ENCODE assay signal across 16 cellular contexts in genomic region chr10:84811078-84811477, GRCh38.
A peak's percentile ranks its signal among the peaks of the same experiment; 100 is the strongest.
DNase-seq lines count a peak whose midpoint lies in the region; ATAC-seq and TF ChIP-seq lines count a peak whose summit lies in the region.
"Had no signal": no experiment of that assay in that cellular context is flagged by ENCODE, and none has a peak within 500 bp of the region (broad histone marks: within the 10 kb centered on the region; RNA-seq: fewer than 3 reads in every experiment).

No MANE protein-coding gene starts in this region.

- H2AFZ ChIP-seq in GM23338: peak overlapping the region; percentile 52
- H2AFZ ChIP-seq in neuronal stem cell (ENCODE audit: low read length): peak overlapping the region; percentile 70
- H2AFZ ChIP-seq: GM23248 had no signal

- TF ChIP-seq CTCF in GM23338 (conservative IDR thresholded peaks at IDR 0.05; ENCODE audit: low read depth in 2 of 2) (no peak), brain (conservative IDR thresholded peaks at IDR 0.05) (no peak)

- WGBS in neuronal stem cell (ENCODE audit: extremely low coverage in 2 of 2, insufficient read length in 2 of 2, insufficient replicate concordance in 1 of 2), 2 donors: no CpG with 5 or more reads among the region's 3 CpGs

- no peak overlapping the region for H3K4me2 ChIP-seq in GM23338
- peak overlapping the region; percentile 54 for H3K4me2 ChIP-seq in neuronal stem cell (ENCODE audit: insufficient read depth, low read length, poor library complexity, severe bottlenecking)
- H3K4me2 ChIP-seq: A549 had no signal

- H3K27ac Mint-ChIP-seq in GM23338 (no peak overlapping the region), brain (peak overlapping the region in 3 of 5 experiments; percentile 68 to 87 (median 81))
- no peak overlapping the region for H3K27ac Mint-ChIP-seq in natural killer cell treated with Interleukin-12 subunit alpha and Interleukin-12 subunit beta and Interleukin-15 and Interleukin-18, amount 100 ng/mL, for 72 hours
- H3K27ac Mint-ChIP-seq: CD4-positive, alpha-beta T cell had no signal

- H2BK12ac ChIP-seq in neuronal stem cell (ENCODE audit: low read length): no peak overlapping the region

- no peaks in the 10 kb centered on the region for H3K9me3 Mint-ChIP-seq in GM23338
- H3K9me3 Mint-ChIP-seq in brain: no peaks in the 10 kb centered on the region
- H3K9me3 Mint-ChIP-seq in natural killer cell treated with Interleukin-12 subunit alpha and Interleukin-12 subunit beta and Interleukin-15 and Interleukin-18, amount 100 ng/mL, for 72 hours: no peaks in the 10 kb centered on the region
- H3K9me3 Mint-ChIP-seq: CD4-positive, alpha-beta T cell had no signal

- H3K36me3 ChIP-seq in GM23338 (ENCODE audit: insufficient read depth) (no peaks in the 10 kb centered on the region), neuronal stem cell (replicated peaks in 1 of 2; ENCODE audit: control insufficient read depth in 2 of 2, insufficient read depth in 2 of 2, low read length in 2 of 2) (no peaks in the 10 kb centered on the region)

- H3K36me3 Mint-ChIP-seq in GM23338 (ENCODE audit: low read depth) (no peaks in the 10 kb centered on the region; the same call in 2 of the 3 replicates), brain (no peaks in the 10 kb centered on the region)
- no peaks in the 10 kb centered on the region for H3K36me3 Mint-ChIP-seq in natural killer cell treated with Interleukin-12 subunit alpha and Interleukin-12 subunit beta and Interleukin-15 and Interleukin-18, amount 100 ng/mL, for 72 hours

- DNase-seq in GM23338 (ENCODE audit: low spot score) (no peak), left kidney (ENCODE audit: low read depth, low spot score) (peak; percentile 33), neuronal stem cell (ENCODE audit: low spot score) (peak; percentile 24), NCI-H2081 (lab: John Stamatoyannopoulos, UW) (no peak)
- no peak for DNase-seq in natural killer cell treated with Interleukin-12 subunit alpha and Interleukin-12 subunit beta and Interleukin-15 and Interleukin-18, amount 100 ng/mL, for 72 hours (ENCODE audit: low spot score)
- DNase-seq: AML-193; Caco-2; CD4-positive, alpha-beta T cell; GM23248; H7; IMR-90 had no signal

- no peak overlapping the region for H3K18ac ChIP-seq in neuronal stem cell (ENCODE audit: low read length)

- H3K27ac ChIP-seq in GM23338 (ENCODE audit: low read depth) (no peak overlapping the region), neuronal stem cell (replicated peaks; ENCODE audit: low read length) (peak overlapping the region; percentile 85)
- H3K27ac ChIP-seq: 22Rv1, A549, C4-2B, GM23248 had no signal

- H3K9ac ChIP-seq in neuronal stem cell (ENCODE audit: low read depth, low read length, poor library complexity): no peak overlapping the region
- H3K9ac ChIP-seq: GM23248 had no signal

- no peak overlapping the region for H4K91ac ChIP-seq in neuronal stem cell (ENCODE audit: low read depth, low read length, poor library complexity)

- H3K9me3 ChIP-seq in neuronal stem cell (replicated peaks in 1 of 2; ENCODE audit: control insufficient read depth in 2 of 2, insufficient read depth in 1 of 2, low read depth in 1 of 2, low read length in 2 of 2): no peaks in the 10 kb centered on the region
- H3K9me3 ChIP-seq: A549, Caco-2 had no signal

- H2BK5ac ChIP-seq in neuronal stem cell (ENCODE audit: low read length): no peak overlapping the region

- 0 out of 2 replicates have a peak, but pooled peaks cover 4% of the 10 kb centered on the region for H3K9me2 ChIP-seq in GM23338 (ENCODE audit: insufficient read depth)

- H2AK5ac ChIP-seq in neuronal stem cell (ENCODE audit: low read depth, low read length): no peak overlapping the region

- no peak overlapping the region for H3K23ac ChIP-seq in neuronal stem cell (ENCODE audit: low read depth, low read length, poor library complexity)

- no peaks in the 10 kb centered on the region for H4K20me1 ChIP-seq in GM23338 (replicated peaks; ENCODE audit: insufficient read depth)

- H3K4me1 ChIP-seq in GM23338 (ENCODE audit: insufficient read depth) (no peaks in the 10 kb centered on the region), neuronal stem cell (ENCODE audit: control insufficient read depth in 2 of 2, insufficient read depth in 1 of 2, low read depth in 1 of 2, low read length in 2 of 2) (peaks cover 2 to 13% of the 10 kb centered on the region in 2 donors)
- H3K4me1 ChIP-seq: A549, Caco-2 had no signal

- H3K4me3 ChIP-seq in GM23338: no peak overlapping the region
- no peak overlapping the region for H3K4me3 ChIP-seq in neuronal stem cell (ENCODE audit: low read length in 2 of 2)
- H3K4me3 ChIP-seq: A549, GM23248 had no signal

- H3K27me3 ChIP-seq in GM23338 (ENCODE audit: insufficient read depth) (no peaks in the 10 kb centered on the region), neuronal stem cell (ENCODE audit: control insufficient read depth in 3 of 3, insufficient read depth in 3 of 3, low read depth in 1 of 3, low read length in 3 of 3) (no peaks in the 10 kb centered on the region)

- no peak overlapping the region for H2BK15ac ChIP-seq in neuronal stem cell (ENCODE audit: low read length)

- H3K79me1 ChIP-seq in neuronal stem cell (ENCODE audit: low read depth, low read length): no peaks in the 10 kb centered on the region

- peaks cover 3% of the 10 kb centered on the region for H3K27me3 Mint-ChIP-seq in GM23338 (ENCODE audit: insufficient read depth, low read depth, poor library complexity)
- H3K27me3 Mint-ChIP-seq in brain: peaks cover 8% of the 10 kb centered on the region
- no peaks in the 10 kb centered on the region for H3K27me3 Mint-ChIP-seq in natural killer cell treated with Interleukin-12 subunit alpha and Interleukin-12 subunit beta and Interleukin-15 and Interleukin-18, amount 100 ng/mL, for 72 hours
- H3K27me3 Mint-ChIP-seq: CD4-positive, alpha-beta T cell had no signal

- H4K8ac ChIP-seq in neuronal stem cell (ENCODE audit: low read depth, low read length): no peak overlapping the region

- H3K14ac ChIP-seq in neuronal stem cell (ENCODE audit: low read length): no peak overlapping the region

- no peak overlapping the region for H3K4ac ChIP-seq in neuronal stem cell (ENCODE audit: low read length)

- H3F3A ChIP-seq in GM23338 (replicated peaks; ENCODE audit: low read depth): no peaks in the 10 kb centered on the region

- H3K79me2 ChIP-seq in GM23338 (replicated peaks; ENCODE audit: insufficient read depth): no peaks in the 10 kb centered on the region

- H3K4me1 Mint-ChIP-seq in GM23338 (peaks cover 16% of the 10 kb centered on the region; the same call in 2 of the 3 replicates), brain (peaks cover 18% of the 10 kb centered on the region)
- H3K4me1 Mint-ChIP-seq in natural killer cell treated with Interleukin-12 subunit alpha and Interleukin-12 subunit beta and Interleukin-15 and Interleukin-18, amount 100 ng/mL, for 72 hours (ENCODE audit: low read depth in 2 of 2): no peaks in the 10 kb centered on the region

- ATAC-seq in GM23338 (peak; percentile 72), GM19035 (IDR thresholded peaks at IDR 0.05; ENCODE audit: unreplicated experiment) (no peak)
- no peak for ATAC-seq in natural killer cell treated with Interleukin-12 subunit alpha and Interleukin-12 subunit beta and Interleukin-15 and Interleukin-18, amount 100 ng/mL, for 72 hours
- ATAC-seq: A549 had no signal

- H3K4me3 Mint-ChIP-seq in GM23338 (no peak overlapping the region), brain (no peak overlapping the region)
- H3K4me3 Mint-ChIP-seq in natural killer cell treated with Interleukin-12 subunit alpha and Interleukin-12 subunit beta and Interleukin-15 and Interleukin-18, amount 100 ng/mL, for 72 hours: no peak overlapping the region
- H3K4me3 Mint-ChIP-seq: CD4-positive, alpha-beta T cell had no signal

- no peak overlapping the region for H2BK120ac ChIP-seq in neuronal stem cell (ENCODE audit: low read depth, low read length)

TF ChIP-seq in GM23338, 12 proteins besides CTCF, POLR2A, EP300 and RAD21 (continues in another document):
- TF ChIP-seq CREB1 (CRISPR knock-in tag; IDR thresholded peaks at IDR 0.05; ENCODE audit: low read depth) (no peak), STAT1 (IDR thresholded peaks at IDR 0.05; ENCODE audit: unreplicated experiment) (no peak), ZNF331 (CRISPR knock-in tag; IDR thresholded peaks at IDR 0.05; ENCODE audit: low read depth) (no peak), ZNF114 (CRISPR knock-in tag; IDR thresholded peaks at IDR 0.05) (no peak), JUNB (IDR thresholded peaks at IDR 0.05; ENCODE audit: unreplicated experiment) (no peak), POLR2AphosphoS5 (IDR thresholded peaks at IDR 0.05; ENCODE audit: low read depth) (no peak), EZH2 (IDR thresholded peaks at IDR 0.05; ENCODE audit: low read depth, unreplicated experiment) (no peak)
- TF ChIP-seq, protein P1, sequence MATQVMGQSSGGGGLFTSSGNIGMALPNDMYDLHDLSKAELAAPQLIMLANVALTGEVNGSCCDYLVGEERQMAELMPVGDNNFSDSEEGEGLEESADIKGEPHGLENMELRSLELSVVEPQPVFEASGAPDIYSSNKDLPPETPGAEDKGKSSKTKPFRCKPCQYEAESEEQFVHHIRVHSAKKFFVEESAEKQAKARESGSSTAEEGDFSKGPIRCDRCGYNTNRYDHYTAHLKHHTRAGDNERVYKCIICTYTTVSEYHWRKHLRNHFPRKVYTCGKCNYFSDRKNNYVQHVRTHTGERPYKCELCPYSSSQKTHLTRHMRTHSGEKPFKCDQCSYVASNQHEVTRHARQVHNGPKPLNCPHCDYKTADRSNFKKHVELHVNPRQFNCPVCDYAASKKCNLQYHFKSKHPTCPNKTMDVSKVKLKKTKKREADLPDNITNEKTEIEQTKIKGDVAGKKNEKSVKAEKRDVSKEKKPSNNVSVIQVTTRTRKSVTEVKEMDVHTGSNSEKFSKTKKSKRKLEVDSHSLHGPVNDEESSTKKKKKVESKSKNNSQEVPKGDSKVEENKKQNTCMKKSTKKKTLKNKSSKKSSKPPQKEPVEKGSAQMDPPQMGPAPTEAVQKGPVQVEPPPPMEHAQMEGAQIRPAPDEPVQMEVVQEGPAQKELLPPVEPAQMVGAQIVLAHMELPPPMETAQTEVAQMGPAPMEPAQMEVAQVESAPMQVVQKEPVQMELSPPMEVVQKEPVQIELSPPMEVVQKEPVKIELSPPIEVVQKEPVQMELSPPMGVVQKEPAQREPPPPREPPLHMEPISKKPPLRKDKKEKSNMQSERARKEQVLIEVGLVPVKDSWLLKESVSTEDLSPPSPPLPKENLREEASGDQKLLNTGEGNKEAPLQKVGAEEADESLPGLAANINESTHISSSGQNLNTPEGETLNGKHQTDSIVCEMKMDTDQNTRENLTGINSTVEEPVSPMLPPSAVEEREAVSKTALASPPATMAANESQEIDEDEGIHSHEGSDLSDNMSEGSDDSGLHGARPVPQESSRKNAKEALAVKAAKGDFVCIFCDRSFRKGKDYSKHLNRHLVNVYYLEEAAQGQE (IDR thresholded peaks at IDR 0.05; ENCODE audit: unreplicated experiment): no peak

Comparison
In these comparisons a context has a peak if more than half of its experiments do, and no peak if none do; other contexts are left out.
1. DNase-seq: peak in left kidney (single experiment) and neuronal stem cell (single experiment); none in GM23338 (single experiment), NCI-H2081 (0 of 2) and natural killer cell treated with Interleukin-12 subunit alpha and Interleukin-12 subunit beta and Interleukin-15 and Interleukin-18, amount 100 ng/mL, for 72 hours (single experiment).
2. H3K27ac Mint-ChIP-seq: peak in brain (3 of 5); none in GM23338 (single experiment) and natural killer cell treated with Interleukin-12 subunit alpha and Interleukin-12 subunit beta and Interleukin-15 and Interleukin-18, amount 100 ng/mL, for 72 hours (0 of 2).